Comparison of ENCODE assay signal across 2 cellular contexts in the genomic region with DNA sequence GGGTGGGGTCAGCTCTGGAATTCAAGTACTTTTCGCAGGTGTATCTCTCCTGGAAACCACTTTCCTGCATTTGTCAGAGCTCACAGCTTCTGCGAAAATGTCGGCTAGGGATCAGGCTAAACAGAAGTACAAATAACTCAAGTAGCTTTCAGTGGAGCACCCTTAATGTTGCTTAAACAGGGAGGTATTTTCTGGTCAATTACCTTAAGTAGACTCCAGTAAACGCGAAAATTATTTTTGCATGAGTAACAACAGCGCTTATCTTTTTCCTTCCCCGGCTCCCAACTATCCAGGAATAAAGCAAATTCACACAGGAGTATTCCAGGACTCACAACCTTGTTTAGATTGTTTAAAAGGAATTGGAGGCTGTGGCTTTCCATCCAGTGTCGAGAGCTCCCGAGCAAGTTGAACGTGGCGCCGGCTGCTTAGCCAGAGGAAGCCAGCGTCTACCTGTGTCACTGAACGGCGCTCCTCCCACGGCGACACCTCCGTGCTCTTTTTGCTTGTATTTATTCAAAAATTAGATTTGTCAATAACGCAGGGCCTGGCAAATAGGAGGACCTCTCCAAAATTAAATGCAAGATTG.
A peak's percentile ranks its signal among the peaks of the same experiment; 100 is the strongest.
TF ChIP-seq lines count a peak whose summit lies in the region.

No MANE protein-coding gene starts in this region.

TF ChIP-seq in GM23338, 12 proteins besides CTCF, POLR2A, EP300 and RAD21:
- TF ChIP-seq ZNF331 (CRISPR knock-in tag; IDR thresholded peaks at IDR 0.05; ENCODE audit: low read depth): no peak
- TF ChIP-seq, protein P1, sequence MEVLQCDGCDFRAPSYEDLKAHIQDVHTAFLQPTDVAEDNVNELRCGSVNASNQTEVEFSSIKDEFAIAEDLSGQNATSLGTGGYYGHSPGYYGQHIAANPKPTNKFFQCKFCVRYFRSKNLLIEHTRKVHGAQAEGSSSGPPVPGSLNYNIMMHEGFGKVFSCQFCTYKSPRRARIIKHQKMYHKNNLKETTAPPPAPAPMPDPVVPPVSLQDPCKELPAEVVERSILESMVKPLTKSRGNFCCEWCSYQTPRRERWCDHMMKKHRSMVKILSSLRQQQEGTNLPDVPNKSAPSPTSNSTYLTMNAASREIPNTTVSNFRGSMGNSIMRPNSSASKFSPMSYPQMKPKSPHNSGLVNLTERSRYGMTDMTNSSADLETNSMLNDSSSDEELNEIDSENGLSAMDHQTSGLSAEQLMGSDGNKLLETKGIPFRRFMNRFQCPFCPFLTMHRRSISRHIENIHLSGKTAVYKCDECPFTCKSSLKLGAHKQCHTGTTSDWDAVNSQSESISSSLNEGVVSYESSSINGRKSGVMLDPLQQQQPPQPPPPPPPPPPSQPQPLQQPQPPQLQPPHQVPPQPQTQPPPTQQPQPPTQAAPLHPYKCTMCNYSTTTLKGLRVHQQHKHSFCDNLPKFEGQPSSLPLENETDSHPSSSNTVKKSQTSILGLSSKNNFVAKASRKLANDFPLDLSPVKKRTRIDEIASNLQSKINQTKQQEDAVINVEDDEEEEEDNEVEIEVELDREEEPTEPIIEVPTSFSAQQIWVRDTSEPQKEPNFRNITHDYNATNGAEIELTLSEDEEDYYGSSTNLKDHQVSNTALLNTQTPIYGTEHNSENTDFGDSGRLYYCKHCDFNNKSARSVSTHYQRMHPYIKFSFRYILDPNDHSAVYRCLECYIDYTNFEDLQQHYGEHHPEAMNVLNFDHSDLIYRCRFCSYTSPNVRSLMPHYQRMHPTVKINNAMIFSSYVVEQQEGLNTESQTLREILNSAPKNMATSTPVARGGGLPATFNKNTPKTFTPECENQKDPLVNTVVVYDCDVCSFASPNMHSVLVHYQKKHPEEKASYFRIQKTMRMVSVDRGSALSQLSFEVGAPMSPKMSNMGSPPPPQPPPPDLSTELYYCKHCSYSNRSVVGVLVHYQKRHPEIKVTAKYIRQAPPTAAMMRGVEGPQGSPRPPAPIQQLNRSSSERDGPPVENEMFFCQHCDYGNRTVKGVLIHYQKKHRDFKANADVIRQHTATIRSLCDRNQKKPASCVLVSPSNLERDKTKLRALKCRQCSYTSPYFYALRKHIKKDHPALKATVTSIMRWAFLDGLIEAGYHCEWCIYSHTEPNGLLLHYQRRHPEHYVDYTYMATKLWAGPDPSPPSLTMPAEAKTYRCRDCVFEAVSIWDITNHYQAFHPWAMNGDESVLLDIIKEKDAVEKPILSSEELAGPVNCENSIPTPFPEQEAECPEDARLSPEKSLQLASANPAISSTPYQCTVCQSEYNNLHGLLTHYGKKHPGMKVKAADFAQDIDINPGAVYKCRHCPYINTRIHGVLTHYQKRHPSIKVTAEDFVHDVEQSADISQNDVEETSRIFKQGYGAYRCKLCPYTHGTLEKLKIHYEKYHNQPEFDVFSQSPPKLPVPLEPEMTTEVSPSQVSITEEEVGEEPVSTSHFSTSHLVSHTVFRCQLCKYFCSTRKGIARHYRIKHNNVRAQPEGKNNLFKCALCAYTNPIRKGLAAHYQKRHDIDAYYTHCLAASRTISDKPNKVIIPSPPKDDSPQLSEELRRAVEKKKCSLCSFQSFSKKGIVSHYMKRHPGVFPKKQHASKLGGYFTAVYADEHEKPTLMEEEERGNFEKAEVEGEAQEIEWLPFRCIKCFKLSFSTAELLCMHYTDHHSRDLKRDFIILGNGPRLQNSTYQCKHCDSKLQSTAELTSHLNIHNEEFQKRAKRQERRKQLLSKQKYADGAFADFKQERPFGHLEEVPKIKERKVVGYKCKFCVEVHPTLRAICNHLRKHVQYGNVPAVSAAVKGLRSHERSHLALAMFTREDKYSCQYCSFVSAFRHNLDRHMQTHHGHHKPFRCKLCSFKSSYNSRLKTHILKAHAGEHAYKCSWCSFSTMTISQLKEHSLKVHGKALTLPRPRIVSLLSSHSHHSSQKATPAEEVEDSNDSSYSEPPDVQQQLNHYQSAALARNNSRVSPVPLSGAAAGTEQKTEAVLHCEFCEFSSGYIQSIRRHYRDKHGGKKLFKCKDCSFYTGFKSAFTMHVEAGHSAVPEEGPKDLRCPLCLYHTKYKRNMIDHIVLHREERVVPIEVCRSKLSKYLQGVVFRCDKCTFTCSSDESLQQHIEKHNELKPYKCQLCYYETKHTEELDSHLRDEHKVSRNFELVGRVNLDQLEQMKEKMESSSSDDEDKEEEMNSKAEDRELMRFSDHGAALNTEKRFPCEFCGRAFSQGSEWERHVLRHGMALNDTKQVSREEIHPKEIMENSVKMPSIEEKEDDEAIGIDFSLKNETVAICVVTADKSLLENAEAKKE (CRISPR knock-in tag; IDR thresholded peaks at IDR 0.05): no peak
- TF ChIP-seq CREB1 (CRISPR knock-in tag; IDR thresholded peaks at IDR 0.05; ENCODE audit: low read depth): no peak
- TF ChIP-seq, protein P2, sequence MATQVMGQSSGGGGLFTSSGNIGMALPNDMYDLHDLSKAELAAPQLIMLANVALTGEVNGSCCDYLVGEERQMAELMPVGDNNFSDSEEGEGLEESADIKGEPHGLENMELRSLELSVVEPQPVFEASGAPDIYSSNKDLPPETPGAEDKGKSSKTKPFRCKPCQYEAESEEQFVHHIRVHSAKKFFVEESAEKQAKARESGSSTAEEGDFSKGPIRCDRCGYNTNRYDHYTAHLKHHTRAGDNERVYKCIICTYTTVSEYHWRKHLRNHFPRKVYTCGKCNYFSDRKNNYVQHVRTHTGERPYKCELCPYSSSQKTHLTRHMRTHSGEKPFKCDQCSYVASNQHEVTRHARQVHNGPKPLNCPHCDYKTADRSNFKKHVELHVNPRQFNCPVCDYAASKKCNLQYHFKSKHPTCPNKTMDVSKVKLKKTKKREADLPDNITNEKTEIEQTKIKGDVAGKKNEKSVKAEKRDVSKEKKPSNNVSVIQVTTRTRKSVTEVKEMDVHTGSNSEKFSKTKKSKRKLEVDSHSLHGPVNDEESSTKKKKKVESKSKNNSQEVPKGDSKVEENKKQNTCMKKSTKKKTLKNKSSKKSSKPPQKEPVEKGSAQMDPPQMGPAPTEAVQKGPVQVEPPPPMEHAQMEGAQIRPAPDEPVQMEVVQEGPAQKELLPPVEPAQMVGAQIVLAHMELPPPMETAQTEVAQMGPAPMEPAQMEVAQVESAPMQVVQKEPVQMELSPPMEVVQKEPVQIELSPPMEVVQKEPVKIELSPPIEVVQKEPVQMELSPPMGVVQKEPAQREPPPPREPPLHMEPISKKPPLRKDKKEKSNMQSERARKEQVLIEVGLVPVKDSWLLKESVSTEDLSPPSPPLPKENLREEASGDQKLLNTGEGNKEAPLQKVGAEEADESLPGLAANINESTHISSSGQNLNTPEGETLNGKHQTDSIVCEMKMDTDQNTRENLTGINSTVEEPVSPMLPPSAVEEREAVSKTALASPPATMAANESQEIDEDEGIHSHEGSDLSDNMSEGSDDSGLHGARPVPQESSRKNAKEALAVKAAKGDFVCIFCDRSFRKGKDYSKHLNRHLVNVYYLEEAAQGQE (IDR thresholded peaks at IDR 0.05; ENCODE audit: unreplicated experiment): no peak
- peak; percentile 85 for TF ChIP-seq EZH2 (IDR thresholded peaks at IDR 0.05; ENCODE audit: low read depth, unreplicated experiment)
- TF ChIP-seq EZH2phosphoT487 (IDR thresholded peaks at IDR 0.05; ENCODE audit: unreplicated experiment): no peak

TF ChIP-seq in K562, 482 proteins besides CTCF, POLR2A, EP300 and RAD21:
- TF ChIP-seq TCF3 (CRISPR knock-in tag; IDR thresholded peaks at IDR 0.05) (no peak), L3MBTL2 (IDR thresholded peaks at IDR 0.05) (no peak), HNRNPUL1 (IDR thresholded peaks at IDR 0.05; ENCODE audit: low read length) (no peak), EZH2 (IDR thresholded peaks at IDR 0.05; ENCODE audit: borderline replicate concordance, low read depth, low read length) (0 out of 2 replicates have a peak, but pooled peaks have one; percentile 32), SNRNP70 (optimal IDR thresholded peaks at IDR 0.05; ENCODE audit: low read depth, low read length) (no peak)
- TF ChIP-seq, protein P3, sequence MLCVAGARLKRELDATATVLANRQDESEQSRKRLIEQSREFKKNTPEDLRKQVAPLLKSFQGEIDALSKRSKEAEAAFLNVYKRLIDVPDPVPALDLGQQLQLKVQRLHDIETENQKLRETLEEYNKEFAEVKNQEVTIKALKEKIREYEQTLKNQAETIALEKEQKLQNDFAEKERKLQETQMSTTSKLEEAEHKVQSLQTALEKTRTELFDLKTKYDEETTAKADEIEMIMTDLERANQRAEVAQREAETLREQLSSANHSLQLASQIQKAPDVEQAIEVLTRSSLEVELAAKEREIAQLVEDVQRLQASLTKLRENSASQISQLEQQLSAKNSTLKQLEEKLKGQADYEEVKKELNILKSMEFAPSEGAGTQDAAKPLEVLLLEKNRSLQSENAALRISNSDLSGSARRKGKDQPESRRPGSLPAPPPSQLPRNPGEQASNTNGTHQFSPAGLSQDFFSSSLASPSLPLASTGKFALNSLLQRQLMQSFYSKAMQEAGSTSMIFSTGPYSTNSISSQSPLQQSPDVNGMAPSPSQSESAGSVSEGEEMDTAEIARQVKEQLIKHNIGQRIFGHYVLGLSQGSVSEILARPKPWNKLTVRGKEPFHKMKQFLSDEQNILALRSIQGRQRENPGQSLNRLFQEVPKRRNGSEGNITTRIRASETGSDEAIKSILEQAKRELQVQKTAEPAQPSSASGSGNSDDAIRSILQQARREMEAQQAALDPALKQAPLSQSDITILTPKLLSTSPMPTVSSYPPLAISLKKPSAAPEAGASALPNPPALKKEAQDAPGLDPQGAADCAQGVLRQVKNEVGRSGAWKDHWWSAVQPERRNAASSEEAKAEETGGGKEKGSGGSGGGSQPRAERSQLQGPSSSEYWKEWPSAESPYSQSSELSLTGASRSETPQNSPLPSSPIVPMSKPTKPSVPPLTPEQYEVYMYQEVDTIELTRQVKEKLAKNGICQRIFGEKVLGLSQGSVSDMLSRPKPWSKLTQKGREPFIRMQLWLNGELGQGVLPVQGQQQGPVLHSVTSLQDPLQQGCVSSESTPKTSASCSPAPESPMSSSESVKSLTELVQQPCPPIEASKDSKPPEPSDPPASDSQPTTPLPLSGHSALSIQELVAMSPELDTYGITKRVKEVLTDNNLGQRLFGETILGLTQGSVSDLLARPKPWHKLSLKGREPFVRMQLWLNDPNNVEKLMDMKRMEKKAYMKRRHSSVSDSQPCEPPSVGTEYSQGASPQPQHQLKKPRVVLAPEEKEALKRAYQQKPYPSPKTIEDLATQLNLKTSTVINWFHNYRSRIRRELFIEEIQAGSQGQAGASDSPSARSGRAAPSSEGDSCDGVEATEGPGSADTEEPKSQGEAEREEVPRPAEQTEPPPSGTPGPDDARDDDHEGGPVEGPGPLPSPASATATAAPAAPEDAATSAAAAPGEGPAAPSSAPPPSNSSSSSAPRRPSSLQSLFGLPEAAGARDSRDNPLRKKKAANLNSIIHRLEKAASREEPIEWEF (CRISPR knock-in tag; IDR thresholded peaks at IDR 0.05): no peak
- TF ChIP-seq, protein P4, sequence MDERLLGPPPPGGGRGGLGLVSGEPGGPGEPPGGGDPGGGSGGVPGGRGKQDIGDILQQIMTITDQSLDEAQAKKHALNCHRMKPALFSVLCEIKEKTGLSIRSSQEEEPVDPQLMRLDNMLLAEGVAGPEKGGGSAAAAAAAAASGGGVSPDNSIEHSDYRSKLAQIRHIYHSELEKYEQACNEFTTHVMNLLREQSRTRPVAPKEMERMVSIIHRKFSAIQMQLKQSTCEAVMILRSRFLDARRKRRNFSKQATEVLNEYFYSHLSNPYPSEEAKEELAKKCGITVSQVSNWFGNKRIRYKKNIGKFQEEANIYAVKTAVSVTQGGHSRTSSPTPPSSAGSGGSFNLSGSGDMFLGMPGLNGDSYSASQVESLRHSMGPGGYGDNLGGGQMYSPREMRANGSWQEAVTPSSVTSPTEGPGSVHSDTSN (CRISPR knock-in tag; IDR thresholded peaks at IDR 0.05; ENCODE audit: low read depth): no peak
- TF ChIP-seq, protein P4 (tag; conservative IDR thresholded peaks at IDR 0.05; ENCODE audit: low read depth): no peak
- TF ChIP-seq, protein P5, sequence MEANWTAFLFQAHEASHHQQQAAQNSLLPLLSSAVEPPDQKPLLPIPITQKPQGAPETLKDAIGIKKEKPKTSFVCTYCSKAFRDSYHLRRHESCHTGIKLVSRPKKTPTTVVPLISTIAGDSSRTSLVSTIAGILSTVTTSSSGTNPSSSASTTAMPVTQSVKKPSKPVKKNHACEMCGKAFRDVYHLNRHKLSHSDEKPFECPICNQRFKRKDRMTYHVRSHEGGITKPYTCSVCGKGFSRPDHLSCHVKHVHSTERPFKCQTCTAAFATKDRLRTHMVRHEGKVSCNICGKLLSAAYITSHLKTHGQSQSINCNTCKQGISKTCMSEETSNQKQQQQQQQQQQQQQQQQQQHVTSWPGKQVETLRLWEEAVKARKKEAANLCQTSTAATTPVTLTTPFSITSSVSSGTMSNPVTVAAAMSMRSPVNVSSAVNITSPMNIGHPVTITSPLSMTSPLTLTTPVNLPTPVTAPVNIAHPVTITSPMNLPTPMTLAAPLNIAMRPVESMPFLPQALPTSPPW (CRISPR knock-in tag; IDR thresholded peaks at IDR 0.05): no peak
